In genomic region chr11:73245461-73245860, GRCh38 we compare ENCODE assay signal across 18 cellular contexts. TPM values are rescaled to one million over a fixed set of nuclear protein-coding genes. Genes with fewer than 3 reads are reported as not detected.
"Had no signal": no experiment of that assay in that cellular context is flagged by ENCODE, and none has a peak within 500 bp of the region (broad histone marks: within the 10 kb centered on the region; RNA-seq: fewer than 3 reads in every experiment).

No MANE protein-coding gene starts in this region.

- H3K27me3 ChIP-seq: vagina had no signal

- H3K36me3 Mint-ChIP-seq: activated naive CD4-positive, alpha-beta T cell treated with anti-CD3 and anti-CD28 coated beads, Interleukin-2, amount 50 U/mL, for 72 hours; brain; immature natural killer cell; mesothelial cell of epicardium had no signal

- DNase-seq: activated B cell treated with CpG ODN at 0.5 μM for 24 hours; activated CD4-positive, alpha-beta T cell treated with anti-CD3 and anti-CD28 coated beads, Interleukin-2, amount 10 ng/mL, durations not matched to agents 24 days and 14 days; activated CD8-positive, alpha-beta memory T cell treated with anti-CD3 and anti-CD28 coated beads, Interleukin-2, amount 50 U/mL, for 48 hours; activated gamma-delta T cell; activated T-cell treated with anti-CD3 and anti-CD28 coated beads, Interleukin-2, amount 50 U/mL, for 72 hours; effector memory CD4-positive, alpha-beta T cell; foreskin melanocyte; immature natural killer cell; left cardiac atrium; lower lobe of right lung had no signal

- ATAC-seq: activated naive CD4-positive, alpha-beta T cell treated with anti-CD3 and anti-CD28 coated beads, Interleukin-2, amount 50 U/mL, for 72 hours; activated T-cell treated with anti-CD3 and anti-CD28 coated beads, Interleukin-2, amount 50 U/mL, for 72 hours; left cardiac atrium; lower lobe of right lung had no signal

- H3K4me3 Mint-ChIP-seq: activated B cell treated with CpG ODN at 0.5 μM for 24 hours; activated CD4-positive, alpha-beta T cell treated with anti-CD3 and anti-CD28 coated beads, Interleukin-2, amount 10 ng/mL, durations not matched to agents 24 days and 14 days; activated T-cell treated with anti-CD3 and anti-CD28 coated beads, Interleukin-2, amount 50 U/mL, for 72 hours; dendritic cell treated with granulocyte-macrophage colony-stimulating factor and Interleukin-4, amounts not matched to agents 40 ng/mL and 50 ng/mL, for 4 days; immature natural killer cell; mesothelial cell of epicardium had no signal

- H3K27ac ChIP-seq: lower lobe of right lung, thoracic aorta, vagina had no signal

- H3K9me3 ChIP-seq: lower lobe of right lung, thoracic aorta, vagina had no signal

- H3K27ac Mint-ChIP-seq: activated B cell treated with CpG ODN at 0.5 μM for 24 hours; activated CD4-positive, alpha-beta T cell treated with anti-CD3 and anti-CD28 coated beads, Interleukin-2, amount 10 ng/mL, durations not matched to agents 24 days and 14 days; activated naive CD4-positive, alpha-beta T cell treated with anti-CD3 and anti-CD28 coated beads, Interleukin-2, amount 50 U/mL, for 72 hours; activated T-cell treated with anti-CD3 and anti-CD28 coated beads, Interleukin-2, amount 50 U/mL, for 72 hours; dendritic cell treated with granulocyte-macrophage colony-stimulating factor and Interleukin-4, amounts not matched to agents 40 ng/mL and 50 ng/mL, for 4 days; immature natural killer cell; mesothelial cell of epicardium had no signal

- H3K36me3 ChIP-seq: lower lobe of right lung, thoracic aorta, vagina had no signal

- H3K9me3 Mint-ChIP-seq: activated B cell treated with CpG ODN at 0.5 μM for 24 hours; activated CD4-positive, alpha-beta T cell treated with anti-CD3 and anti-CD28 coated beads, Interleukin-2, amount 10 ng/mL, durations not matched to agents 24 days and 14 days; activated naive CD4-positive, alpha-beta T cell treated with anti-CD3 and anti-CD28 coated beads, Interleukin-2, amount 50 U/mL, for 72 hours; activated T-cell treated with anti-CD3 and anti-CD28 coated beads, Interleukin-2, amount 50 U/mL, for 72 hours; brain; dendritic cell treated with granulocyte-macrophage colony-stimulating factor and Interleukin-4, amounts not matched to agents 40 ng/mL and 50 ng/mL, for 4 days; immature natural killer cell; mesothelial cell of epicardium had no signal

- H3K27me3 Mint-ChIP-seq: activated B cell treated with CpG ODN at 0.5 μM for 24 hours; dendritic cell treated with granulocyte-macrophage colony-stimulating factor and Interleukin-4, amounts not matched to agents 40 ng/mL and 50 ng/mL, for 4 days had no signal

- H3K4me2 ChIP-seq: smooth muscle cell had no signal

- H3K4me3 ChIP-seq: lower lobe of right lung, smooth muscle cell, thoracic aorta, vagina had no signal

RNA-seq across cellular contexts. Expression of gene P2RY6, which starts 26.7 kb away (rescaled TPM):
- total RNA-seq: activated CD4-positive, alpha-beta T cell treated with anti-CD3 and anti-CD28 coated beads, Interleukin-2, amount 10 ng/mL, durations not matched to agents 24 days and 14 days; activated naive CD4-positive, alpha-beta T cell treated with anti-CD3 and anti-CD28 coated beads, Interleukin-2, amount 50 U/mL, for 72 hours; activated T-cell treated with anti-CD3 and anti-CD28 coated beads, Interleukin-2, amount 50 U/mL, for 72 hours; T-helper 2 cell treated with Interferon-gamma antibody and Interleukin-4, amounts not matched to agents 100 ng/mL and 5 ng/mL, for 36 hours had no signal

RNA-seq across cellular contexts. Expression of gene P2RY2, which starts 27.4 kb away (rescaled TPM):
- total RNA-seq: activated CD4-positive, alpha-beta T cell treated with anti-CD3 and anti-CD28 coated beads, Interleukin-2, amount 10 ng/mL, durations not matched to agents 24 days and 14 days; activated naive CD4-positive, alpha-beta T cell treated with anti-CD3 and anti-CD28 coated beads, Interleukin-2, amount 50 U/mL, for 72 hours; activated T-cell treated with anti-CD3 and anti-CD28 coated beads, Interleukin-2, amount 50 U/mL, for 72 hours had no signal
- polyA plus RNA-seq: smooth muscle cell had no signal
